ENCODE assay signal across 9 cellular contexts in the genomic region with DNA sequence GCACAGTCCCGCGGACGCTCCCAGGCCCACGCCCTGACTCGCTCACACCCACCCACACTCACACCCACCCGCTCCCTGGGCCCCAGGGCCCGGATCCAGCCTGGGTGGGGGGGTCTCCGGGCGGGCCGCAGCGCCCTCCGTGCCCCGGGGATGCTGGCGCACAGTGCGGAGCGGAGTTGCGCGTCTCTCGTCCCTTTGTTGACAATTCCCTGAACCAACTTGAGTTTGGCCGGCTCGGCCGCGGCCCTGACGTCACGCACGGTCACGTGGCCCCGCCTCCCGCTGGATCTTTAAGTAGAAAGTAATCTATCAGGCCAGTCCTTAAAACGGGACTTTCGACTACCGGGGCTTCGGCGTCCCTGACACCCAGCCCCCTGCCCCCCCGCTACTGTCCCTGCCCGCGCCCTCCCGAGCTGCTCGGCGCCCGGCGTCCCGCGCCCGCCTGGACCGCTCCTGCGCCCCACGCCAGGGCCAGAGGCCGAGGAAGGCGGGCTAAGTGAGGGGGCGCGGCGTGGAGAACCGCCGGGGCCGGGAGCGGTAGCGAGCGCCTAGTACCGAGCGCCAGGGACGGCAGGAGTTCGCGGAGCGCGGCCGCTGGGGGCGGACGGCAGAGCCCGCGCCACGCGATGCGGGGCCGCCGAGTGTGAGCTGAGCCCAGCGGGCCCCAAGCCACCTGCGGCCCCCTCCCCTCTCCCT. TPM values are rescaled to one million over a fixed set of nuclear protein-coding genes. Genes with fewer than 3 reads are reported as not detected.
DNase-seq lines count a peak whose midpoint lies in the region; ATAC-seq and TF ChIP-seq lines count a peak whose summit lies in the region.
"Had no signal": no experiment of that assay in that cellular context is flagged by ENCODE, and none has a peak within 500 bp of the region (broad histone marks: within the 10 kb centered on the region; RNA-seq: fewer than 3 reads in every experiment).

A gene (plus strand): TSS at position 320 of the 696 bp plus-strand sequence. CDS start 492 bp downstream, outside the sequence.

- TF ChIP-seq CTCF in astrocyte of the spinal cord (IDR thresholded peaks at IDR 0.05; ENCODE audit: low read depth, low read length): no peak

- in situ Hi-C loops in astrocyte of the spinal cord (cut with HindIII; ENCODE audit: low sequenced_read_pairs): no loop called here

- no peaks in the 10 kb centered on the region for H3K9me2 ChIP-seq in Karpas-422 (replicated peaks; ENCODE audit: insufficient read depth, low read length)

- H4K20me1 ChIP-seq in Karpas-422 (ENCODE audit: insufficient read depth, low read depth, low read length): no peaks in the 10 kb centered on the region

- no peaks in the 10 kb centered on the region for H3K79me2 ChIP-seq in Karpas-422 (ENCODE audit: low read length)

- ATAC-seq in HG02884 (IDR thresholded peaks at IDR 0.05; ENCODE audit: unreplicated experiment): peak; percentile 49

- peaks cover 70 to 81% (median 77%) of the 10 kb centered on the region in 3 donors for H3K27me3 Mint-ChIP-seq in immature natural killer cell (ENCODE audit: low read depth in 3 of 3)

- peak within 1 kb of the TSS; percentile 83 to 90 (median 86) for H3K4me3 Mint-ChIP-seq in immature natural killer cell

- H3K27ac Mint-ChIP-seq in immature natural killer cell: peak within 1 kb of the TSS in 3 of 6 donors; percentile 33 to 81 (median 70)

- H3K36me3 ChIP-seq in Karpas-422 (ENCODE audit: insufficient read depth, low read length): no peaks in the 10 kb centered on the region

- no peak within 1 kb of the TSS for H3K9ac ChIP-seq in Karpas-422 (ENCODE audit: low read length)

- DNase-seq in activated T-cell treated with anti-CD3 and anti-CD28 coated beads for 48 hours (ENCODE audit: low read depth) (peak; percentile 36), activated T-cell treated with anti-CD3 and anti-CD28 coated beads for 4 hours (no peak), NCI-H69 (lab: John Stamatoyannopoulos, UW) (peak; percentile 56), astrocyte of the spinal cord (ENCODE audit: low read depth, low spot score) (no peak), immature natural killer cell (peak in 1 of 3 donors; percentile 24), Karpas-422 (no peak)
- peak; percentile 67 for DNase-seq in stimulated activated CD8-positive, alpha-beta memory T cell treated with anti-CD3 and anti-CD28 coated beads, Interleukin-4, amount 100 ng/mL, for 48 hours

- peaks cover 38 to 56% of the 10 kb centered on the region in 2 donors for H3K4me1 Mint-ChIP-seq in immature natural killer cell

- peaks cover 0 to 7% (median 4%) of the 10 kb centered on the region in 3 donors for H3K36me3 Mint-ChIP-seq in immature natural killer cell

- peak within 1 kb of the TSS; percentile 10 for H3K4me3 ChIP-seq in astrocyte of the spinal cord (ENCODE audit: low read depth, low read length)
- H3K4me3 ChIP-seq in Karpas-422 (ENCODE audit: low read length): no peak within 1 kb of the TSS

- H3K27me3 ChIP-seq in Karpas-422 (ENCODE audit: low read length): no peaks in the 10 kb centered on the region

- peaks cover 6 to 53% (median 13%) of the 10 kb centered on the region in 6 donors for H3K9me3 Mint-ChIP-seq in immature natural killer cell

- H3K27ac ChIP-seq in Karpas-422 (ENCODE audit: low read length): no peak within 1 kb of the TSS

- no peaks in the 10 kb centered on the region for H3K9me3 ChIP-seq in Karpas-422 (ENCODE audit: low read length)

- peaks cover 7% of the 10 kb centered on the region for H3K4me1 ChIP-seq in Karpas-422 (ENCODE audit: low read length)

- H3K4me2 ChIP-seq in Karpas-422 (ENCODE audit: low read depth, low read length, poor library complexity, severe bottlenecking): no peak within 1 kb of the TSS

- no peak within 1 kb of the TSS for H2AFZ ChIP-seq in Karpas-422 (ENCODE audit: low read length)

RNA-seq across cellular contexts. Expression of the gene that starts here (rescaled TPM):
- polyA plus RNA-seq in immature natural killer cell: not detected
- total RNA-seq in Karpas-422 (2014; rRNA removed; shearing (Covaris generic); ENCODE audit: low replicate concordance): not detected in 2 replicates
- total RNA-seq: glomerular endothelial cell had no signal

Comparison
In these comparisons a context has a peak if more than half of its experiments do, and no peak if none do; other contexts are left out.
1. DNase-seq: peak in activated T-cell treated with anti-CD3 and anti-CD28 coated beads for 48 hours (single experiment), NCI-H69 (single experiment) and stimulated activated CD8-positive, alpha-beta memory T cell treated with anti-CD3 and anti-CD28 coated beads, Interleukin-4, amount 100 ng/mL, for 48 hours (single experiment); none in activated T-cell treated with anti-CD3 and anti-CD28 coated beads for 4 hours (single experiment), astrocyte of the spinal cord (single experiment) and Karpas-422 (single experiment).